26 cellular contexts compared by ENCODE assay signal in the genomic region with DNA sequence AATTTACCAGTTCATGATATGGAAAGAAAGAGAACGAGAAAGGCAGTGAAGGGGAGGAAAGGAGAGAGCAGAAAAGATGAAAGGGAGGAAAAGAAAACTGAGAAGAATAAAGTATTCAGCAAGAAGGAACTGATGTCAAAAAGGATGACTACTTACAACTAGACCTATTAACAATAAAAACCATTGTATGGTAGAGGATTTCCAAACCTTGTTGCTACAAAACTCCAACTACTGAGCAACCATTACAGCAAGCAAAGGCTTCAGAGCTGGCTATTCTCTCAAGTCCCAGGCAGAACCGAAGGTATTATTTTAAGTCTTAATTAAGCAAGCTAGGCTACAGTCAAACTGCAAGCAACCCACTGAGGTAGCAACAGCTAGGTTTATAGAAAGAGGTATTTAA.
"Had no signal": no experiment of that assay in that cellular context is flagged by ENCODE, and none has a peak within 500 bp of the region (broad histone marks: within the 10 kb centered on the region; RNA-seq: fewer than 3 reads in every experiment).

No MANE protein-coding gene starts in this region.

- H3K9me3 ChIP-seq: colonic mucosa, gastrocnemius medialis, heart right ventricle had no signal

- H3K4me3 ChIP-seq: colonic mucosa, gastrocnemius medialis, heart right ventricle had no signal

- H3K36me3 ChIP-seq: colonic mucosa, gastrocnemius medialis, heart right ventricle had no signal

- H3K27ac Mint-ChIP-seq: activated CD4-positive, alpha-beta memory T cell treated with anti-CD3 and anti-CD28 coated beads for 36 hours; activated CD4-positive, alpha-beta T cell treated with anti-CD3 and anti-CD28 coated beads for 36 hours; activated CD4-positive, alpha-beta T cell treated with anti-CD3 and anti-CD28 coated beads, Interleukin-2, amount 10 ng/mL, durations not matched to agents 24 days and 14 days; activated CD8-positive, alpha-beta memory T cell treated with anti-CD3 and anti-CD28 coated beads, Interleukin-2, amount 10 ng/mL, durations not matched to agents 7 days and 5 days; activated CD8-positive, alpha-beta T cell treated with anti-CD3 and anti-CD28 coated beads, Interleukin-2, amount 10 ng/mL, durations not matched to agents 7 days and 5 days; activated naive CD4-positive, alpha-beta T cell treated with anti-CD3 and anti-CD28 coated beads, Interleukin-2, amount 10 ng/mL, durations not matched to agents 7 days and 5 days; activated naive CD8-positive, alpha-beta T cell; activated T-helper 1 cell treated with anti-CD3 and anti-CD28 coated beads, Interleukin-12 subunit alpha, Interleukin-12 subunit beta, Interleukin-2, Interleukin-4 antibody, amounts not matched to agents 30 ng/mL and 10 ng/mL and 1 ng/mL, durations not matched to agents 14 hours and 24 hours and 36 hours; activated T-helper 2 cell treated with anti-CD3 and anti-CD28 coated beads, Interferon-gamma antibody, Interleukin-2, Interleukin-4, amounts not matched to agents 10 μg/mL and 5 μg/mL and 100 μg/mL, durations not matched to agents 14 hours and 24 hours and 36 hours; endodermal cell had no signal

- H3K4me3 Mint-ChIP-seq: activated CD4-positive, alpha-beta memory T cell treated with anti-CD3 and anti-CD28 coated beads for 36 hours; activated CD4-positive, alpha-beta T cell treated with anti-CD3 and anti-CD28 coated beads for 36 hours; activated CD4-positive, alpha-beta T cell treated with anti-CD3 and anti-CD28 coated beads, Interleukin-2, amount 10 ng/mL, durations not matched to agents 24 days and 14 days; activated CD8-positive, alpha-beta memory T cell treated with anti-CD3 and anti-CD28 coated beads, Interleukin-2, amount 10 ng/mL, durations not matched to agents 7 days and 5 days; activated CD8-positive, alpha-beta T cell treated with anti-CD3 and anti-CD28 coated beads, Interleukin-2, amount 10 ng/mL, durations not matched to agents 7 days and 5 days; activated naive CD4-positive, alpha-beta T cell treated with anti-CD3 and anti-CD28 coated beads, Interleukin-2, amount 10 ng/mL, durations not matched to agents 7 days and 5 days; activated naive CD8-positive, alpha-beta T cell; activated T-helper 1 cell treated with anti-CD3 and anti-CD28 coated beads, Interleukin-12 subunit alpha, Interleukin-12 subunit beta, Interleukin-2, Interleukin-4 antibody, amounts not matched to agents 30 ng/mL and 10 ng/mL and 1 ng/mL, durations not matched to agents 14 hours and 24 hours and 36 hours; endodermal cell had no signal

- H3K9me3 Mint-ChIP-seq: activated CD4-positive, alpha-beta memory T cell treated with anti-CD3 and anti-CD28 coated beads for 36 hours; activated CD4-positive, alpha-beta T cell treated with anti-CD3 and anti-CD28 coated beads, Interleukin-2, amount 10 ng/mL, durations not matched to agents 24 days and 14 days; activated naive CD4-positive, alpha-beta T cell treated with anti-CD3 and anti-CD28 coated beads, Interleukin-2, amount 10 ng/mL, durations not matched to agents 7 days and 5 days; activated T-helper 1 cell treated with anti-CD3 and anti-CD28 coated beads, Interleukin-12 subunit alpha, Interleukin-12 subunit beta, Interleukin-2, Interleukin-4 antibody, amounts not matched to agents 30 ng/mL and 10 ng/mL and 1 ng/mL, durations not matched to agents 14 hours and 24 hours and 36 hours; activated T-helper 2 cell treated with anti-CD3 and anti-CD28 coated beads, Interferon-gamma antibody, Interleukin-2, Interleukin-4, amounts not matched to agents 10 μg/mL and 5 μg/mL and 100 μg/mL, durations not matched to agents 14 hours and 24 hours and 36 hours; endodermal cell had no signal

- ATAC-seq: activated CD4-positive, alpha-beta T cell treated with anti-CD3 and anti-CD28 coated beads for 36 hours; activated CD8-positive, alpha-beta memory T cell treated with anti-CD3 and anti-CD28 coated beads, Interleukin-2, amount 10 ng/mL, durations not matched to agents 7 days and 5 days; activated CD8-positive, alpha-beta T cell treated with anti-CD3 and anti-CD28 coated beads, Interleukin-2, amount 10 ng/mL, durations not matched to agents 7 days and 5 days; esophagus mucosa; gastrocnemius medialis; heart right ventricle had no signal

- DNase-seq: activated CD4-positive, alpha-beta memory T cell treated with anti-CD3 and anti-CD28 coated beads for 36 hours; activated CD4-positive, alpha-beta T cell treated with anti-CD3 and anti-CD28 coated beads for 36 hours; activated CD4-positive, alpha-beta T cell treated with anti-CD3 and anti-CD28 coated beads, Interleukin-2, amount 10 ng/mL, durations not matched to agents 24 days and 14 days; activated CD4-positive, CD25-positive, alpha-beta regulatory T cell; activated CD4-positive, CD25-positive, alpha-beta regulatory T cell treated with anti-CD3 and anti-CD28 coated beads, Interleukin-2, amount 50 U/mL, for 72 hours; activated CD8-positive, alpha-beta memory T cell treated with anti-CD3 and anti-CD28 coated beads, Interleukin-2, amount 10 ng/mL, durations not matched to agents 7 days and 5 days; activated CD8-positive, alpha-beta memory T cell treated with anti-CD3 and anti-CD28 coated beads, Interleukin-2, amount 50 U/mL, for 4 hours; activated CD8-positive, alpha-beta T cell treated with anti-CD3 and anti-CD28 coated beads, Interleukin-2, amount 10 ng/mL, durations not matched to agents 7 days and 5 days; activated effector memory CD4-positive, alpha-beta T cell treated with anti-CD3 and anti-CD28 coated beads, Interleukin-2, amount 50 U/mL, for 16 hours; activated naive CD4-positive, alpha-beta T cell treated with anti-CD3 and anti-CD28 coated beads, Interleukin-2, amount 10 ng/mL, durations not matched to agents 7 days and 5 days; activated T-cell treated with anti-CD3 and anti-CD28 coated beads, Interleukin-2, amount 50 U/mL, for 1 hour; activated T-cell treated with anti-CD3 and anti-CD28 coated beads, Interleukin-2, amount 50 U/mL, for 48 hours; amniotic stem cell; anterior cingulate cortex; central memory CD4-positive, alpha-beta T cell; cerebellar nuclear complex; colonic mucosa; effector memory CD4-positive, alpha-beta T cell; endodermal cell; gastrocnemius medialis; heart right ventricle; T-helper 2 cell had no signal

- H3K4me1 ChIP-seq: colonic mucosa, gastrocnemius medialis had no signal

- H3K4me1 Mint-ChIP-seq: activated naive CD4-positive, alpha-beta T cell treated with anti-CD3 and anti-CD28 coated beads, Interleukin-2, amount 10 ng/mL, durations not matched to agents 7 days and 5 days had no signal

- H3K27me3 Mint-ChIP-seq: activated CD4-positive, alpha-beta memory T cell treated with anti-CD3 and anti-CD28 coated beads for 36 hours; activated CD4-positive, alpha-beta T cell treated with anti-CD3 and anti-CD28 coated beads for 36 hours; activated CD4-positive, alpha-beta T cell treated with anti-CD3 and anti-CD28 coated beads, Interleukin-2, amount 10 ng/mL, durations not matched to agents 24 days and 14 days; activated CD8-positive, alpha-beta memory T cell treated with anti-CD3 and anti-CD28 coated beads, Interleukin-2, amount 10 ng/mL, durations not matched to agents 7 days and 5 days; activated naive CD4-positive, alpha-beta T cell treated with anti-CD3 and anti-CD28 coated beads, Interleukin-2, amount 10 ng/mL, durations not matched to agents 7 days and 5 days; activated naive CD8-positive, alpha-beta T cell had no signal

- H3K36me3 Mint-ChIP-seq: activated CD4-positive, alpha-beta memory T cell treated with anti-CD3 and anti-CD28 coated beads for 36 hours; activated CD8-positive, alpha-beta memory T cell treated with anti-CD3 and anti-CD28 coated beads, Interleukin-2, amount 10 ng/mL, durations not matched to agents 7 days and 5 days; activated naive CD4-positive, alpha-beta T cell treated with anti-CD3 and anti-CD28 coated beads, Interleukin-2, amount 10 ng/mL, durations not matched to agents 7 days and 5 days; activated naive CD8-positive, alpha-beta T cell had no signal

- H3K27ac ChIP-seq: colonic mucosa, gastrocnemius medialis, heart right ventricle had no signal

- H3K27me3 ChIP-seq: colonic mucosa, gastrocnemius medialis, heart right ventricle had no signal
